ENCODE assay signal across 8 cellular contexts in genomic region chr2:168552450-168552856, GRCh38.
DNase-seq lines count a peak whose midpoint lies in the region; ATAC-seq and TF ChIP-seq lines count a peak whose summit lies in the region.

No MANE protein-coding gene starts in this region.

- intact Hi-C loops in sciatic nerve (cut with DNase I) = no loop called here

- DNase-seq in GM10248 (ENCODE audit: extremely low spot score) (peak; percentile 70), HT-29 (ENCODE audit: low spot score) (peak; percentile 21), SKM-1 (lab: John Stamatoyannopoulos, UW; ENCODE audit: unreplicated experiment) (peak; percentile 16), GF-D8 (lab: John Stamatoyannopoulos, UW) (no peak), hippocampal formation (lab: John Stamatoyannopoulos, UW) (no peak), sciatic nerve (ENCODE audit: low spot score) (no peak)
- no peak for DNase-seq in activated CD4-positive, CD25-positive, alpha-beta regulatory T cell (lab: John Stamatoyannopoulos, UW)

- POLR2A ChIA-PET in GM10248 (lab: Yijun Ruan, JAX) = no interaction called here

- CTCF ChIA-PET in GM10248 (lab: Yijun Ruan, JAX) = no interaction called here

- no peak for TF ChIP-seq CTCF in GM10248 (IDR thresholded peaks at IDR 0.05; ENCODE audit: control extremely low read depth, extremely low read depth, low read depth, missing control alignments)

- ATAC-seq in GM21529 (IDR thresholded peaks at IDR 0.05; ENCODE audit: unreplicated experiment) (peak; percentile 100), sciatic nerve (no peak)

Comparison
In these comparisons a context has a peak if more than half of its experiments do, and no peak if none do; other contexts are left out.
1. DNase-seq: peak in GM10248 (single experiment), HT-29 (single experiment) and SKM-1 (single experiment); none in GF-D8 (single experiment), hippocampal formation (0 of 2), sciatic nerve (single experiment) and activated CD4-positive, CD25-positive, alpha-beta regulatory T cell (0 of 4).